ENCODE assay signal across 8 cellular contexts in the genomic region with DNA sequence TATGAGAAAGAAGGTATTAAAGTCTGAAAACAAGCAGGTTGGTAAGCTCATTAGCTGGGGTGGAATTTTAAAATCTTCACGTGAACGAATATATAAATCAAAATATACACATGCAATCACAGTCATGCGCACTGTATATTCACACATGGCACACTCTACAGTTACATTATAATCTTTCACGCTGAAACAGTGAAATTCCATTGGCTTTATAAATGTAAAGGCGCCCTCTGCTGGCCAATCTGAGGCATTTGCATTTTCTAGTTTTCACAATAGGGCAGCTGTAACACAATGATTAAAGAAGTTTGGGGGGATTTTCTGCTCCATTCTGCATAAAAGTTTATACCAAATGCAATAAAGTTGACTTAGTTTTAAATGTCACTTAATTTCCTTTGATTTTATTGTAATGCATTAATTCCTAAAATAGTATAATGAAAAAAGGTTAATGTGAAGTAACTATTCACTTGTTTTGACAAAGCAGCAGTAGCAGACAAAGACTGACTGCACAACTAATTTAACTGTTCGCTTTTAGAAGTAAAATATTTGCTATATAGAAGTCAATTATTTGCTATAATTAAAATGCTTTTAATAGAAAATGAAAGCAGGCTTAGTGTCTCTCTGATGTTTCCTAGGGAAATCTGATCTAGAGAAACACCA.
A peak's percentile ranks its signal among the peaks of the same experiment; 100 is the strongest.
DNase-seq lines count a peak whose midpoint lies in the region; ATAC-seq lines count a peak whose summit lies in the region.

No MANE protein-coding gene starts in this region.

- DNase-seq in DMS153 treated with DMSO at 0.1 percent for 48 hours (lab: John Stamatoyannopoulos, UW; ENCODE audit: unreplicated experiment), result peak; percentile 69
- peak; percentile 19 for DNase-seq in KG1 (lab: John Stamatoyannopoulos, UW)
- peak; percentile 84 for DNase-seq in RKO (ENCODE audit: low spot score)
- DNase-seq in activated effector memory CD4-positive, alpha-beta T cell treated with anti-CD3 and anti-CD28 coated beads, Interleukin-2, amount 50 U/mL, for 16 hours, result peak; percentile 85
- peak; percentile 60 for DNase-seq in glomerular visceral epithelial cell (ENCODE audit: extremely low spot score)
- DNase-seq in retina, result peak; percentile 62
- DNase-seq in HuH-7.5 (ENCODE audit: low spot score), result no peak

- peak; percentile 75 for ATAC-seq in GM21528 (IDR thresholded peaks at IDR 0.05; ENCODE audit: low FRiP score, unreplicated experiment)
